Comparison of ENCODE assay signal across 30 cellular contexts in genomic region chr3:72481542-72481941, GRCh38. TPM values are rescaled to one million over a fixed set of nuclear protein-coding genes. Genes with fewer than 3 reads are reported as not detected.
DNase-seq lines count a peak whose midpoint lies in the region; ATAC-seq and TF ChIP-seq lines count a peak whose summit lies in the region.
"Had no signal": no experiment of that assay in that cellular context is flagged by ENCODE, and none has a peak within 500 bp of the region (broad histone marks: within the 10 kb centered on the region; RNA-seq: fewer than 3 reads in every experiment).

No MANE protein-coding gene starts in this region.

- no peaks in the 10 kb centered on the region for H3K27me3 Mint-ChIP-seq in activated naive CD4-positive, alpha-beta T cell treated with anti-CD3 and anti-CD28 coated beads for 36 hours (ENCODE audit: low read depth)
- no peaks in the 10 kb centered on the region for H3K27me3 Mint-ChIP-seq in activated naive CD4-positive, alpha-beta T cell treated with anti-CD3 and anti-CD28 coated beads, Interleukin-2, amount 10 ng/mL, durations not matched to agents 7 days and 5 days
- no peaks in the 10 kb centered on the region for H3K27me3 Mint-ChIP-seq in activated T-helper 1 cell treated with anti-CD3 and anti-CD28 coated beads, Interleukin-12 subunit alpha, Interleukin-12 subunit beta, Interleukin-2, Interleukin-4 antibody, amounts not matched to agents 30 ng/mL and 10 ng/mL and 1 ng/mL, durations not matched to agents 14 hours and 24 hours and 36 hours (ENCODE audit: insufficient read depth)
- H3K27me3 Mint-ChIP-seq in naive thymus-derived CD4-positive, alpha-beta T cell: no peaks in the 10 kb centered on the region
- H3K27me3 Mint-ChIP-seq: central memory CD8-positive, alpha-beta T cell; progenitor cell of endocrine pancreas; type B pancreatic cell had no signal

- peaks cover 13% of the 10 kb centered on the region; the same call in 1 of the 2 replicates for H3F3A ChIP-seq in GM23248 (ENCODE audit: insufficient read depth)

- H4K20me1 ChIP-seq in GM23248 (ENCODE audit: insufficient read depth): no peaks in the 10 kb centered on the region
- H4K20me1 ChIP-seq: BLaER1 had no signal

- H3K9me3 Mint-ChIP-seq in activated naive CD4-positive, alpha-beta T cell treated with anti-CD3 and anti-CD28 coated beads for 36 hours: peaks cover 22% of the 10 kb centered on the region
- H3K9me3 Mint-ChIP-seq in activated naive CD4-positive, alpha-beta T cell treated with anti-CD3 and anti-CD28 coated beads, Interleukin-2, amount 10 ng/mL, durations not matched to agents 7 days and 5 days: peaks cover 3% of the 10 kb centered on the region
- peaks cover 16% of the 10 kb centered on the region for H3K9me3 Mint-ChIP-seq in activated T-helper 1 cell treated with anti-CD3 and anti-CD28 coated beads, Interleukin-12 subunit alpha, Interleukin-12 subunit beta, Interleukin-2, Interleukin-4 antibody, amounts not matched to agents 30 ng/mL and 10 ng/mL and 1 ng/mL, durations not matched to agents 14 hours and 24 hours and 36 hours
- H3K9me3 Mint-ChIP-seq in naive thymus-derived CD4-positive, alpha-beta T cell: peaks cover 0 to 7% (median 0%) of the 10 kb centered on the region in 11 donors
- H3K9me3 Mint-ChIP-seq: central memory CD8-positive, alpha-beta T cell; GM23338 had no signal

- peak overlapping the region; percentile 80 for H3K27ac Mint-ChIP-seq in activated naive CD4-positive, alpha-beta T cell treated with anti-CD3 and anti-CD28 coated beads for 36 hours
- no peak overlapping the region for H3K27ac Mint-ChIP-seq in activated naive CD4-positive, alpha-beta T cell treated with anti-CD3 and anti-CD28 coated beads, Interleukin-2, amount 10 ng/mL, durations not matched to agents 7 days and 5 days
- H3K27ac Mint-ChIP-seq in activated T-helper 1 cell treated with anti-CD3 and anti-CD28 coated beads, Interleukin-12 subunit alpha, Interleukin-12 subunit beta, Interleukin-2, Interleukin-4 antibody, amounts not matched to agents 30 ng/mL and 10 ng/mL and 1 ng/mL, durations not matched to agents 14 hours and 24 hours and 36 hours: peak overlapping the region; percentile 75
- H3K27ac Mint-ChIP-seq in naive thymus-derived CD4-positive, alpha-beta T cell: peak overlapping the region in 5 of 9 donors; percentile 28 to 82 (median 54)
- H3K27ac Mint-ChIP-seq: GM23338, progenitor cell of endocrine pancreas, type B pancreatic cell had no signal

- POLR2A ChIA-PET in naive thymus-derived CD4-positive, alpha-beta T cell (lab: Charles Lee): interaction anchor here (0.5 kb wide), 1 partner anchor 487 kb away, joined by 3 read pairs; no protein-coding TSS in a partner anchor

- intact Hi-C loops in activated naive CD4-positive, alpha-beta T cell treated with anti-CD3 and anti-CD28 coated beads for 36 hours (cut with micrococcal nuclease): loop anchor here (5.0 kb wide), 1 partner anchor 604 kb away; no protein-coding TSS in a partner anchor
- intact Hi-C loops in activated T-helper 1 cell treated with anti-CD3 and anti-CD28 coated beads, Interleukin-12 subunit alpha, Interleukin-12 subunit beta, Interleukin-2, Interleukin-4 antibody, amounts not matched to agents 30 ng/mL and 10 ng/mL and 1 ng/mL, durations not matched to agents 14 hours and 24 hours and 36 hours (cut with micrococcal nuclease): loop anchor here (1.0 kb wide), 1 partner anchor 242 kb away; no protein-coding TSS in a partner anchor
- intact Hi-C loops in naive thymus-derived CD4-positive, alpha-beta T cell (cut with micrococcal nuclease): loop anchor here in 1 of 2 donors (5.0 kb wide), 1 partner anchor 34 kb away; the partner anchor contains the start of gene RYBP
- intact Hi-C loops in head of caudate nucleus (cut with DNase I): no loop called here
- intact Hi-C loops in ovary (cut with DNase I): no loop called here

- no peak for TF ChIP-seq EP300 in ovary (IDR thresholded peaks at IDR 0.05)

- H3K9me2 ChIP-seq in GM23248 (ENCODE audit: insufficient read depth): no peaks in the 10 kb centered on the region

- TF ChIP-seq CTCF in GM12865 (IDR thresholded peaks at IDR 0.05; ENCODE audit: insufficient read depth, low read depth, low read length, missing control alignments): no peak
- TF ChIP-seq CTCF in ovary (IDR thresholded peaks at IDR 0.05): no peak

- no peaks in the 10 kb centered on the region for H3K9me3 ChIP-seq in naive thymus-derived CD4-positive, alpha-beta T cell (ENCODE audit: control insufficient read depth in 2 of 3, low read length in 3 of 3)
- no peaks in the 10 kb centered on the region for H3K9me3 ChIP-seq in GM23248 (ENCODE audit: low read depth)
- H3K9me3 ChIP-seq in ovary: no peaks in the 10 kb centered on the region
- H3K9me3 ChIP-seq: body of pancreas, neutrophil, right lobe of liver, spleen had no signal

- no peaks in the 10 kb centered on the region for H3K79me2 ChIP-seq in GM23248 (ENCODE audit: insufficient read depth)

- CTCF ChIA-PET in activated naive CD4-positive, alpha-beta T cell treated with anti-CD3 and anti-CD28 coated beads for 36 hours (lab: Charles Lee): no interaction called here
- CTCF ChIA-PET in activated naive CD4-positive, alpha-beta T cell treated with anti-CD3 and anti-CD28 coated beads, Interleukin-2, amount 10 ng/mL, durations not matched to agents 7 days and 5 days (lab: Charles Lee): no interaction called here
- CTCF ChIA-PET in naive thymus-derived CD4-positive, alpha-beta T cell (lab: Charles Lee): no interaction called here

- no peaks in the 10 kb centered on the region for H3K4me1 ChIP-seq in naive thymus-derived CD4-positive, alpha-beta T cell (ENCODE audit: control insufficient read depth in 2 of 2, insufficient read depth in 2 of 2, low read length in 2 of 2)
- H3K4me1 ChIP-seq in GM23248 (ENCODE audit: insufficient read depth) (peaks cover 20% of the 10 kb centered on the region), ovary (ENCODE audit: insufficient read depth) (no peaks in the 10 kb centered on the region)

- no peak overlapping the region for H3K9ac ChIP-seq in GM23248
- H3K9ac ChIP-seq: BLaER1 had no signal

- peaks cover 12% of the 10 kb centered on the region for H3K36me3 Mint-ChIP-seq in activated naive CD4-positive, alpha-beta T cell treated with anti-CD3 and anti-CD28 coated beads for 36 hours (ENCODE audit: low read depth)
- peaks cover 2% of the 10 kb centered on the region for H3K36me3 Mint-ChIP-seq in activated naive CD4-positive, alpha-beta T cell treated with anti-CD3 and anti-CD28 coated beads, Interleukin-2, amount 10 ng/mL, durations not matched to agents 7 days and 5 days
- peaks cover 12% of the 10 kb centered on the region for H3K36me3 Mint-ChIP-seq in activated T-helper 1 cell treated with anti-CD3 and anti-CD28 coated beads, Interleukin-12 subunit alpha, Interleukin-12 subunit beta, Interleukin-2, Interleukin-4 antibody, amounts not matched to agents 30 ng/mL and 10 ng/mL and 1 ng/mL, durations not matched to agents 14 hours and 24 hours and 36 hours (ENCODE audit: low read depth)
- H3K36me3 Mint-ChIP-seq in naive thymus-derived CD4-positive, alpha-beta T cell: peaks cover 0 to 4% (median 0%) of the 10 kb centered on the region in 5 donors
- H3K36me3 Mint-ChIP-seq: type B pancreatic cell had no signal

- peaks cover 65% of the 10 kb centered on the region for H3K4me1 Mint-ChIP-seq in activated naive CD4-positive, alpha-beta T cell treated with anti-CD3 and anti-CD28 coated beads for 36 hours (ENCODE audit: low read depth)
- H3K4me1 Mint-ChIP-seq in activated naive CD4-positive, alpha-beta T cell treated with anti-CD3 and anti-CD28 coated beads, Interleukin-2, amount 10 ng/mL, durations not matched to agents 7 days and 5 days: peaks cover 12% of the 10 kb centered on the region
- peaks cover 70% of the 10 kb centered on the region for H3K4me1 Mint-ChIP-seq in activated T-helper 1 cell treated with anti-CD3 and anti-CD28 coated beads, Interleukin-12 subunit alpha, Interleukin-12 subunit beta, Interleukin-2, Interleukin-4 antibody, amounts not matched to agents 30 ng/mL and 10 ng/mL and 1 ng/mL, durations not matched to agents 14 hours and 24 hours and 36 hours (ENCODE audit: low read depth)
- peaks cover 6 to 36% (median 12%) of the 10 kb centered on the region in 7 donors for H3K4me1 Mint-ChIP-seq in naive thymus-derived CD4-positive, alpha-beta T cell

- H3K4me3 Mint-ChIP-seq in activated naive CD4-positive, alpha-beta T cell treated with anti-CD3 and anti-CD28 coated beads for 36 hours: no peak overlapping the region
- no peak overlapping the region for H3K4me3 Mint-ChIP-seq in activated naive CD4-positive, alpha-beta T cell treated with anti-CD3 and anti-CD28 coated beads, Interleukin-2, amount 10 ng/mL, durations not matched to agents 7 days and 5 days
- H3K4me3 Mint-ChIP-seq in activated T-helper 1 cell treated with anti-CD3 and anti-CD28 coated beads, Interleukin-12 subunit alpha, Interleukin-12 subunit beta, Interleukin-2, Interleukin-4 antibody, amounts not matched to agents 30 ng/mL and 10 ng/mL and 1 ng/mL, durations not matched to agents 14 hours and 24 hours and 36 hours: peak overlapping the region; percentile 5
- H3K4me3 Mint-ChIP-seq in naive thymus-derived CD4-positive, alpha-beta T cell: peak overlapping the region in 1 of 10 donors; percentile 27
- H3K4me3 Mint-ChIP-seq: central memory CD8-positive, alpha-beta T cell; GM23338; type B pancreatic cell had no signal

- H3K4me3 ChIP-seq in GM12865 (ENCODE audit: low read depth, low read length) (no peak overlapping the region), GM23248 (no peak overlapping the region), ovary (no peak overlapping the region)
- H3K4me3 ChIP-seq in naive thymus-derived CD4-positive, alpha-beta T cell (ENCODE audit: low read length): no peak overlapping the region
- H3K4me3 ChIP-seq: BLaER1, body of pancreas, GM23338, K562, Peyer's patch, right lobe of liver, spleen had no signal

- in situ Hi-C loops in GM23248 (cut with MboI): no loop called here

- WGBS in GM23248 (ENCODE audit: low coverage in 1 of 2, low lambda C conversion rate in 2 of 2, missing lambda C conversion rate in 2 of 2), 2 experiments: 94 to 96% methylated on average over 4 of the region's 4 CpGs
- 96 to 100% (median 98%) methylated on average over 4 of the region's 4 CpGs for WGBS in ovary, 3 donors

- no peaks in the 10 kb centered on the region for H3K27me3 ChIP-seq in naive thymus-derived CD4-positive, alpha-beta T cell (ENCODE audit: control insufficient read depth in 2 of 2, insufficient read depth in 2 of 2, low read length in 2 of 2)
- H3K27me3 ChIP-seq in GM23248 (replicated peaks; ENCODE audit: insufficient read depth) (no peaks in the 10 kb centered on the region), ovary (no peaks in the 10 kb centered on the region)
- H3K27me3 ChIP-seq: BLaER1, body of pancreas, neutrophil, Peyer's patch, right lobe of liver, spleen had no signal

- DNase-seq in activated naive CD4-positive, alpha-beta T cell treated with anti-CD3 and anti-CD28 coated beads for 36 hours: peak; percentile 51
- DNase-seq in activated naive CD4-positive, alpha-beta T cell treated with anti-CD3 and anti-CD28 coated beads, Interleukin-2, amount 10 ng/mL, durations not matched to agents 7 days and 5 days: no peak
- peak; percentile 16 for DNase-seq in GM12865 (ENCODE audit: low read depth)
- no peak for DNase-seq in activated T-helper 1 cell treated with anti-CD3 and anti-CD28 coated beads, Interleukin-12 subunit alpha, Interleukin-12 subunit beta, Interleukin-2, Interleukin-4 antibody, amounts not matched to agents 30 ng/mL and 10 ng/mL and 1 ng/mL, durations not matched to agents 14 hours and 24 hours and 36 hours (ENCODE audit: low spot score)
- DNase-seq in naive thymus-derived CD4-positive, alpha-beta T cell: no peak
- no peak for DNase-seq in GM23248
- DNase-seq in head of caudate nucleus: no peak
- no peak for DNase-seq in ovary
- DNase-seq: activated CD4-positive, CD25-positive, alpha-beta regulatory T cell treated with anti-CD3 and anti-CD28 coated beads, Interleukin-2, amount 50 U/mL, for 72 hours; activated effector memory CD4-positive, alpha-beta T cell treated with Interleukin-2 at 50 U/mL for 16 hours; body of pancreas; glutamatergic neuron; left ventricle myocardium superior; NCI-H1048; NCI-H1694; NCI-H446; NCI-H82; Peyer's patch; right lobe of liver; SHP77; spleen; substantia nigra had no signal

- H3K4me2 ChIP-seq in GM23248 (ENCODE audit: unreplicated experiment): no peak overlapping the region
- H3K4me2 ChIP-seq: GM23338 had no signal

- ATAC-seq in naive thymus-derived CD4-positive, alpha-beta T cell: no peak
- ATAC-seq: body of pancreas, esophagus mucosa, GM23338, K562, left ventricle myocardium superior, right lobe of liver had no signal

- H3K27ac ChIP-seq in naive thymus-derived CD4-positive, alpha-beta T cell (ENCODE audit: low read depth, low read length): no peak overlapping the region
- H3K27ac ChIP-seq in GM23248: no peak overlapping the region
- H3K27ac ChIP-seq in ovary: no peak overlapping the region
- H3K27ac ChIP-seq: neutrophil, Peyer's patch, right lobe of liver had no signal

- H2AFZ ChIP-seq in GM23248: no peak overlapping the region
- H2AFZ ChIP-seq: GM23338 had no signal

- TF ChIP-seq POLR2A in ovary (IDR thresholded peaks at IDR 0.05): no peak

- no peaks in the 10 kb centered on the region for H3K36me3 ChIP-seq in naive thymus-derived CD4-positive, alpha-beta T cell (ENCODE audit: control insufficient read depth in 2 of 3, insufficient read depth in 3 of 3, low read length in 3 of 3)
- H3K36me3 ChIP-seq in GM23248 (ENCODE audit: low read depth) (no peaks in the 10 kb centered on the region), ovary (no peaks in the 10 kb centered on the region)
- H3K36me3 ChIP-seq: BLaER1, neutrophil, Peyer's patch, right lobe of liver, spleen had no signal

RNA-seq across cellular contexts. Expression of gene RYBP, which starts 35.1 kb away (rescaled TPM):
- 10 to 100 TPM; 15.1 to 15.2 TPM for total RNA-seq in activated naive CD4-positive, alpha-beta T cell treated with anti-CD3 and anti-CD28 coated beads for 36 hours
- 62.5 and 64.0 TPM in 2 replicates for total RNA-seq in activated T-helper 1 cell treated with anti-CD3 and anti-CD28 coated beads, Interleukin-12 subunit alpha, Interleukin-12 subunit beta, Interleukin-2, Interleukin-4 antibody, amounts not matched to agents 30 ng/mL and 10 ng/mL and 1 ng/mL, durations not matched to agents 14 hours and 24 hours and 36 hours
- 10 to 100 TPM in 3 of 5 experiments, 1 to 10 TPM in 2; 9.2 to 20.4 (median 16.4) TPM for total RNA-seq in naive thymus-derived CD4-positive, alpha-beta T cell
- polyA plus RNA-seq in naive thymus-derived CD4-positive, alpha-beta T cell: 1 to 10 TPM; 1.6 to 2.4 TPM
- total RNA-seq in GM23248 (2014; rRNA removed; shearing (Covaris generic)): 8.5 and 11.9 TPM in 2 replicates
- polyA plus RNA-seq in GM23248 (2016; fragmentation: Nextera tagmentation; extraction: Ambion mirVana) (2.8 and 3.3 TPM in 2 replicates), ovary (10 to 100 TPM; 11.8 to 21.8 TPM)
- total RNA-seq in ovary: 10 to 100 TPM; 11.9 to 34.5 (median 20.9) TPM

Comparison
In these comparisons a context has a peak if more than half of its experiments do, and no peak if none do; other contexts are left out.
1. DNase-seq: peak in activated naive CD4-positive, alpha-beta T cell treated with anti-CD3 and anti-CD28 coated beads for 36 hours (single experiment) and GM12865 (single experiment); none in activated naive CD4-positive, alpha-beta T cell treated with anti-CD3 and anti-CD28 coated beads, Interleukin-2, amount 10 ng/mL, durations not matched to agents 7 days and 5 days (single experiment), activated T-helper 1 cell treated with anti-CD3 and anti-CD28 coated beads, Interleukin-12 subunit alpha, Interleukin-12 subunit beta, Interleukin-2, Interleukin-4 antibody, amounts not matched to agents 30 ng/mL and 10 ng/mL and 1 ng/mL, durations not matched to agents 14 hours and 24 hours and 36 hours (single experiment), naive thymus-derived CD4-positive, alpha-beta T cell (0 of 9), GM23248 (single experiment), head of caudate nucleus (0 of 42) and ovary (0 of 5).
2. intact Hi-C loops: an anchor here in activated naive CD4-positive, alpha-beta T cell treated with anti-CD3 and anti-CD28 coated beads for 36 hours (5.0 kb wide) and activated T-helper 1 cell treated with anti-CD3 and anti-CD28 coated beads, Interleukin-12 subunit alpha, Interleukin-12 subunit beta, Interleukin-2, Interleukin-4 antibody, amounts not matched to agents 30 ng/mL and 10 ng/mL and 1 ng/mL, durations not matched to agents 14 hours and 24 hours and 36 hours (1.0 kb wide); none called in head of caudate nucleus and ovary.